26 cellular contexts compared by ENCODE assay signal in genomic region chr10:91820144-91820543, GRCh38. TPM values are rescaled to one million over a fixed set of nuclear protein-coding genes. Genes with fewer than 3 reads are reported as not detected.
A peak's percentile ranks its signal among the peaks of the same experiment; 100 is the strongest.
DNase-seq lines count a peak whose midpoint lies in the region; ATAC-seq and TF ChIP-seq lines count a peak whose summit lies in the region.
"Had no signal": no experiment of that assay in that cellular context is flagged by ENCODE, and none has a peak within 500 bp of the region (broad histone marks: within the 10 kb centered on the region; RNA-seq: fewer than 3 reads in every experiment).

No MANE protein-coding gene starts in this region.

- H3K4me3 ChIP-seq in brain microvascular endothelial cell (ENCODE audit: low read depth, low read length), result no peak overlapping the region
- H3K4me3 ChIP-seq: colonic mucosa, K562, SJSA1, skin epidermis had no signal

- no peak for TF ChIP-seq CTCF in brain microvascular endothelial cell (IDR thresholded peaks at IDR 0.05; ENCODE audit: low read depth, low read length, missing control alignments)
- no peak for TF ChIP-seq CTCF in nephron progenitor cell (IDR thresholded peaks at IDR 0.05)

- H3K4me1 Mint-ChIP-seq in nephron progenitor cell, result no peaks in the 10 kb centered on the region
- H3K4me1 Mint-ChIP-seq: activated CD4-positive, alpha-beta memory T cell treated with anti-CD3 and anti-CD28 coated beads, Interleukin-2, amount 10 ng/mL, durations not matched to agents 7 days and 5 days; CD14-positive monocyte had no signal

- no peaks in the 10 kb centered on the region for H3K27me3 Mint-ChIP-seq in nephron progenitor cell (ENCODE audit: low read depth, poor library complexity)
- H3K27me3 Mint-ChIP-seq: activated CD4-positive, alpha-beta memory T cell treated with anti-CD3 and anti-CD28 coated beads, Interleukin-2, amount 10 ng/mL, durations not matched to agents 7 days and 5 days had no signal

- no peak for ATAC-seq in GM21737 (IDR thresholded peaks at IDR 0.05; ENCODE audit: unreplicated experiment)
- ATAC-seq: activated T-cell treated with anti-CD3 and anti-CD28 coated beads, Interleukin-2, amount 50 U/mL, for 4 hours; K562; left ventricle myocardium superior; Panc1 had no signal

- no peaks in the 10 kb centered on the region for H3K9me3 Mint-ChIP-seq in nephron progenitor cell
- H3K9me3 Mint-ChIP-seq: activated CD4-positive, alpha-beta memory T cell treated with anti-CD3 and anti-CD28 coated beads, Interleukin-2, amount 10 ng/mL, durations not matched to agents 7 days and 5 days; activated naive CD4-positive, alpha-beta T cell treated with anti-CD3 and anti-CD28 coated beads, Interleukin-2, amount 50 U/mL, for 72 hours; activated T-cell treated with anti-CD3 and anti-CD28 coated beads, Interleukin-2, amount 50 U/mL, for 4 hours; CD14-positive monocyte had no signal

- in situ Hi-C loops in brain microvascular endothelial cell (cut with HindIII; ENCODE audit: low pct_ligation_motif_present, low sequenced_read_pairs), result no loop called here

- DNase-seq in A172 (ENCODE audit: low spot score) (peak; percentile 5), HK-2 (ENCODE audit: unreplicated experiment) (peak; percentile 39), brain microvascular endothelial cell (peak; percentile 29), iPS-NIHi7 (ENCODE audit: extremely low spot score) (peak; percentile 27), HEK293T (ENCODE audit: extremely low spot score) (no peak), nephron progenitor cell (no peak), SW480 (ENCODE audit: low spot score) (no peak)
- DNase-seq: activated CD4-positive, alpha-beta memory T cell treated with anti-CD3 and anti-CD28 coated beads, Interleukin-2, amount 10 ng/mL, durations not matched to agents 7 days and 5 days; activated T-cell treated with anti-CD3 and anti-CD28 coated beads, Interleukin-2, amount 50 U/mL, for 4 hours; colonic mucosa; DMS 273 treated with DMSO at 0.1 percent for 48 hours; foreskin melanocyte; left ventricle myocardium superior; NCI-H1930; NCI-H345; stimulated activated CD4-positive, alpha-beta T cell treated with anti-CD3 and anti-CD28 coated beads, Interleukin-2, amount 100 ng/mL, for 24 hours; stimulated activated naive CD4-positive, alpha-beta T cell; T-helper 2 cell had no signal

- H3K36me3 Mint-ChIP-seq in nephron progenitor cell (ENCODE audit: low read depth), result peaks cover 64% of the 10 kb centered on the region

- peaks cover 37% of the 10 kb centered on the region for H3K36me3 ChIP-seq in brain microvascular endothelial cell (replicated peaks)
- H3K36me3 ChIP-seq: colonic mucosa had no signal

- H3K27ac ChIP-seq in brain microvascular endothelial cell, result no peak overlapping the region
- H3K27ac ChIP-seq: colonic mucosa, SJSA1, skin epidermis, VCaP had no signal

- CTCF ChIA-PET in HEK293T (lab: Yijun Ruan, JAX), result no interaction called here

- H3K27ac Mint-ChIP-seq in nephron progenitor cell, result no peak overlapping the region
- H3K27ac Mint-ChIP-seq: activated CD4-positive, alpha-beta memory T cell treated with anti-CD3 and anti-CD28 coated beads, Interleukin-2, amount 10 ng/mL, durations not matched to agents 7 days and 5 days; CD14-positive monocyte had no signal

- H3K4me3 Mint-ChIP-seq in nephron progenitor cell, result no peak overlapping the region
- H3K4me3 Mint-ChIP-seq: activated CD4-positive, alpha-beta memory T cell treated with anti-CD3 and anti-CD28 coated beads, Interleukin-2, amount 10 ng/mL, durations not matched to agents 7 days and 5 days; activated T-cell treated with anti-CD3 and anti-CD28 coated beads, Interleukin-2, amount 50 U/mL, for 4 hours; CD14-positive monocyte had no signal

- POLR2A ChIA-PET in HEK293T (lab: Yijun Ruan, JAX), result no interaction called here

- H3K27me3 ChIP-seq in brain microvascular endothelial cell (replicated peaks), result no peaks in the 10 kb centered on the region
- H3K27me3 ChIP-seq: colonic mucosa, SJSA1 had no signal

TF ChIP-seq in HEK293T, 16 proteins besides CTCF, POLR2A, EP300 and RAD21:
- TF ChIP-seq SUZ12 (IDR thresholded peaks at IDR 0.05), result no peak
- no peak for TF ChIP-seq CTBP1 (IDR thresholded peaks at IDR 0.05; ENCODE audit: borderline replicate concordance)
- TF ChIP-seq PKNOX1 (IDR thresholded peaks at IDR 0.05), result no peak
- TF ChIP-seq FOXM1 (IDR thresholded peaks at IDR 0.05; ENCODE audit: borderline replicate concordance), result no peak
- TF ChIP-seq LEF1 (IDR thresholded peaks at IDR 0.05; ENCODE audit: borderline replicate concordance), result no peak
- TF ChIP-seq ELF4 (IDR thresholded peaks at IDR 0.05), result no peak
- TF ChIP-seq TARDBP (IDR thresholded peaks at IDR 0.05), result no peak
- TF ChIP-seq ZNF384 (IDR thresholded peaks at IDR 0.05), result no peak
- TF ChIP-seq NFRKB (IDR thresholded peaks at IDR 0.05), result no peak
- TF ChIP-seq BHLHE40 (IDR thresholded peaks at IDR 0.05; ENCODE audit: borderline replicate concordance), result no peak
- no peak for TF ChIP-seq FOXK2 (IDR thresholded peaks at IDR 0.05)
- TF ChIP-seq SP1 (IDR thresholded peaks at IDR 0.05), result no peak
- TF ChIP-seq ARNT (IDR thresholded peaks at IDR 0.05), result no peak
- no peak for TF ChIP-seq FOXA1 (IDR thresholded peaks at IDR 0.05)
- TF ChIP-seq L3MBTL2 (conservative IDR thresholded peaks at IDR 0.05), result no peak
- no peak for TF ChIP-seq HDGF (IDR thresholded peaks at IDR 0.05; ENCODE audit: borderline replicate concordance)

RNA-seq across cellular contexts. Expression of gene TNKS2, which starts 21.9 kb away (rescaled TPM):
- 31.3 and 32.1 TPM in 2 replicates for total RNA-seq in A172 (2014; rRNA removed; shearing (Covaris generic))

Comparison
In these comparisons a context has a peak if more than half of its experiments do, and no peak if none do; other contexts are left out.
1. DNase-seq: peak in A172 (single experiment), HK-2 (single experiment), brain microvascular endothelial cell (single experiment) and iPS-NIHi7 (single experiment); none in HEK293T (single experiment), nephron progenitor cell (single experiment) and SW480 (single experiment).